1 cellular context compared by ENCODE assay signal in genomic region chr17:10197721-10198508, GRCh38.
TF ChIP-seq lines count a peak whose summit lies in the region.

No MANE protein-coding gene starts in this region.

TF ChIP-seq in GM23338, 12 proteins besides CTCF, POLR2A, EP300 and RAD21 (continued from another document):
- TF ChIP-seq ZNF462 (CRISPR knock-in tag; IDR thresholded peaks at IDR 0.05) = no peak
- no peak for TF ChIP-seq ZNF114 (CRISPR knock-in tag; IDR thresholded peaks at IDR 0.05)
- no peak for TF ChIP-seq ETS1 (IDR thresholded peaks at IDR 0.05)
TF ChIP-seq in GM23338: peak in this region for 1.
